8 cellular contexts compared by ENCODE assay signal in genomic region chr1:53949023-53949611, GRCh38. TPM values are rescaled to one million over a fixed set of nuclear protein-coding genes. Genes with fewer than 3 reads are reported as not detected.
DNase-seq lines count a peak whose midpoint lies in the region; ATAC-seq, FAIRE-seq and TF ChIP-seq lines count a peak whose summit lies in the region.

No MANE protein-coding gene starts in this region.

- TF ChIP-seq CTCF in HepG2 (CRISPR knock-in tag; IDR thresholded peaks at IDR 0.05) = peak; percentile 82

- POLR2A ChIA-PET in HepG2 (lab: Yijun Ruan, JAX) = interaction anchor here (1.1 to 1.7 kb wide), 2 partner anchors 10 to 89 kb away, joined by 3 to 4 read pairs; no protein-coding TSS in a partner anchor

- no TSS peak for BruUV-seq in HepG2 (replicated peaks; lab: Mats Ljungman, UMichigan)

- peak; percentile 37 for FAIRE-seq in HepG2 (lab: Jason Lieb, UNC)

- TF ChIP-seq RAD21 in HepG2 (CRISPR knock-in tag; IDR thresholded peaks at IDR 0.05) = peak; percentile 78

- 0 out of 2 replicates have a peak, but pooled peaks cover 4% of the 10 kb centered on the region for H4K20me1 ChIP-seq in HepG2 (ENCODE audit: insufficient read depth, low read length)

- ATAC-seq in HepG2 (no peak), HG02884 (IDR thresholded peaks at IDR 0.05; ENCODE audit: unreplicated experiment) (no peak)

- CTCF ChIA-PET in HepG2 (lab: Yijun Ruan, JAX; ENCODE audit: low intra/inter-chr PET ratio, low total read pairs) = interaction anchor here (0.7 to 4.2 kb wide), 5 partner anchors 10 to 133 kb away, joined by 3 to 53 read pairs (median 6); no protein-coding TSS in a partner anchor

- H3K27ac ChIP-seq in HepG2 (ENCODE audit: extremely low read length, insufficient read depth, low read length) = no peak overlapping the region

- H3K4me3 ChIP-seq in adipocyte (ENCODE audit: low read length) (no peak overlapping the region), HepG2 (replicated peaks in 1 of 3; ENCODE audit: insufficient read depth in 1 of 3, low read depth in 2 of 3, low read length in 3 of 3) (no peak overlapping the region)

- H3K9me3 ChIP-seq in adipocyte (ENCODE audit: control insufficient read depth, low read length) = no peaks in the 10 kb centered on the region
- no peaks in the 10 kb centered on the region for H3K9me3 ChIP-seq in HepG2 (ENCODE audit: low read length)

- H3K36me3 ChIP-seq in adipocyte (ENCODE audit: control insufficient read depth, insufficient read depth, low read length, severe bottlenecking) = peaks cover 18% of the 10 kb centered on the region
- H3K36me3 ChIP-seq in HepG2 (replicated peaks in 1 of 2; ENCODE audit: control insufficient read depth in 1 of 2, insufficient read depth in 2 of 2, low read length in 2 of 2) = peaks cover 11 to 34% of the 10 kb centered on the region in 2 experiments

- no peak overlapping the region for H3K4me2 ChIP-seq in HepG2 (ENCODE audit: low read depth, low read length)

- DNase-seq in A172 (ENCODE audit: low spot score) (peak; percentile 19), DMS114 treated with DMSO at 0.1 percent for 48 hours (lab: John Stamatoyannopoulos, UW; ENCODE audit: unreplicated experiment) (peak; percentile 39), NCI-H1092 (lab: John Stamatoyannopoulos, UW) (peak; percentile 9), adipocyte (ENCODE audit: low read depth) (peak; percentile 78), HepG2 (ENCODE audit: low spot score) (peak; percentile 65), HK-2 (ENCODE audit: unreplicated experiment) (no peak), occipital lobe (lab: John Stamatoyannopoulos, UW) (no peak)

- WGBS in HepG2 (ENCODE audit: low lambda C conversion rate) = 97% methylated on average over 3 of the region's 3 CpGs

- no peak overlapping the region for H2AFZ ChIP-seq in HepG2 (ENCODE audit: low read length)

- H3K9ac ChIP-seq in adipocyte (ENCODE audit: low read length) (no peak overlapping the region), HepG2 (ENCODE audit: insufficient read depth, low read depth, low read length) (no peak overlapping the region)

- H3K27me3 ChIP-seq in adipocyte (replicated peaks; ENCODE audit: control insufficient read depth, insufficient read depth, low read length) = no peaks in the 10 kb centered on the region
- no peaks in the 10 kb centered on the region; a peak in 1 of 5 replicates for H3K27me3 ChIP-seq in HepG2 (ENCODE audit: control insufficient read depth in 1 of 2, insufficient read depth in 2 of 2, low read length in 2 of 2)

- intact Hi-C loops in HepG2 (cut with micrococcal nuclease; ENCODE audit: unreplicated experiment) = loop anchor here (1.0 to 5.0 kb wide), 3 partner anchors 57 to 88 kb away; partner anchors contain the start of gene DIO1

- no peak for TF ChIP-seq POLR2A in HepG2 (IDR thresholded peaks at IDR 0.05; ENCODE audit: insufficient read depth in 1 of 2, low read depth in 2 of 2, low read length in 2 of 2)

- H3K4me1 ChIP-seq in adipocyte (ENCODE audit: control insufficient read depth, insufficient read depth, low read length) (peaks cover 23% of the 10 kb centered on the region), HepG2 (ENCODE audit: insufficient read depth, low read length) (peaks cover 54% of the 10 kb centered on the region)

- no peak for TF ChIP-seq EP300 in HepG2 (IDR thresholded peaks at IDR 0.05; ENCODE audit: low read depth in 2 of 2, low read length in 2 of 2)
- no peak for TF ChIP-seq EP300 in HepG2 (CRISPR knock-in tag; IDR thresholded peaks at IDR 0.05; ENCODE audit: borderline replicate concordance)

- in situ Hi-C loops in HepG2 (cut with HindIII; ENCODE audit: extremely low pct_ligation_motif_present, low pct_unique_long_range_greater_than_20kb) = no loop called here

- peaks cover 47% of the 10 kb centered on the region for H3K79me2 ChIP-seq in HepG2 (ENCODE audit: insufficient read depth, low read length)

RNA-seq across cellular contexts. Expression of gene LRRC42, which starts 3.0 kb away (rescaled TPM):
- 64.2 and 79.8 TPM in 2 replicates for total RNA-seq in A172 (2014; rRNA removed; shearing (Covaris generic))
- 43.6 and 55.1 TPM in 2 replicates for total RNA-seq in HepG2 (2016; rRNA removed; fragmentation: Illumina TruSeq; extraction: Trizol)
- 14.7 and 15.5 TPM in 2 replicates for total RNA-seq in HepG2 (2016; cell fraction: cytosol; rRNA removed; fragmentation: Illumina TruSeq; extraction: Trizol; ENCODE audit: low read depth)
- 40.9 and 54.9 TPM in 2 replicates for total RNA-seq in HepG2 (2016; cell fraction: insoluble cytoplasmic fraction; rRNA removed; fragmentation: Illumina TruSeq; extraction: Trizol)
- total RNA-seq in HepG2 (2016; cell fraction: membrane; rRNA removed; fragmentation: Illumina TruSeq; extraction: Trizol) = 28.8 and 31.5 TPM in 2 replicates
- total RNA-seq in HepG2 (2016; cell fraction: nucleus; rRNA removed; fragmentation: Illumina TruSeq; extraction: Trizol) = 19.6 and 22.9 TPM in 2 replicates
- 27.2 and 30.6 TPM in 2 replicates for polyA plus RNA-seq in HepG2 (2011; rRNA removed)
- 23.7 and 24.0 TPM in 2 replicates for polyA plus RNA-seq in HepG2 (2011; cell fraction: cytosol; rRNA removed)
- 13.2 and 13.6 TPM in 2 replicates for polyA plus RNA-seq in HepG2 (2011; cell fraction: nucleus; rRNA removed)
- polyA plus RNA-seq in HepG2 (2012) = 30.5 and 31.4 TPM in 2 replicates
- 14.5 and 16.9 TPM in 2 replicates for polyA plus RNA-seq in HepG2 (2016; cell fraction: cytosol; fragmentation: Illumina TruSeq; extraction: Trizol; ENCODE audit: low read depth)
- polyA plus RNA-seq in HepG2 (2016; cell fraction: insoluble cytoplasmic fraction; fragmentation: Illumina TruSeq; extraction: Trizol; ENCODE audit: low read depth) = 56.4 and 59.0 TPM in 2 replicates
- polyA plus RNA-seq in HepG2 (2016; cell fraction: membrane; fragmentation: Illumina TruSeq; extraction: Trizol; ENCODE audit: low read depth) = 20.2 and 21.5 TPM in 2 replicates
- polyA plus RNA-seq in HepG2 (2016; cell fraction: nucleus; fragmentation: Illumina TruSeq; extraction: Trizol; ENCODE audit: insufficient read depth, low read depth) = 33.1 and 36.6 TPM in 2 replicates
- 18.6 and 20.1 TPM in 2 replicates for polyA minus RNA-seq in HepG2 (2011; rRNA and poly(A)+ RNA removed; ENCODE audit: low replicate concordance)
- polyA minus RNA-seq in HepG2 (2011; cell fraction: cytosol; rRNA and poly(A)+ RNA removed) = 18.0 and 23.7 TPM in 2 replicates
- polyA minus RNA-seq in HepG2 (2011; cell fraction: nucleus; rRNA and poly(A)+ RNA removed) = 8.9 and 14.4 TPM in 2 replicates
- total RNA-seq in occipital lobe = 23.1 TPM

RNA-seq across cellular contexts. Expression of gene IFT25, which starts 3.6 kb away (rescaled TPM):
- 48.2 and 69.7 TPM in 2 replicates for total RNA-seq in A172 (2014; rRNA removed; shearing (Covaris generic))
- total RNA-seq in HepG2 (2016; rRNA removed; fragmentation: Illumina TruSeq; extraction: Trizol) = 48.0 and 52.8 TPM in 2 replicates
- 24.1 and 25.2 TPM in 2 replicates for total RNA-seq in HepG2 (2016; cell fraction: cytosol; rRNA removed; fragmentation: Illumina TruSeq; extraction: Trizol; ENCODE audit: low read depth)
- total RNA-seq in HepG2 (2016; cell fraction: insoluble cytoplasmic fraction; rRNA removed; fragmentation: Illumina TruSeq; extraction: Trizol) = 51.0 and 53.3 TPM in 2 replicates
- total RNA-seq in HepG2 (2016; cell fraction: membrane; rRNA removed; fragmentation: Illumina TruSeq; extraction: Trizol) = 25.7 and 27.9 TPM in 2 replicates
- total RNA-seq in HepG2 (2016; cell fraction: nucleus; rRNA removed; fragmentation: Illumina TruSeq; extraction: Trizol) = 33.4 and 40.9 TPM in 2 replicates
- 12.7 and 19.7 TPM in 2 replicates for polyA plus RNA-seq in HepG2 (2011; rRNA removed)
- polyA plus RNA-seq in HepG2 (2011; cell fraction: cytosol; rRNA removed) = 6.7 and 7.6 TPM in 2 replicates
- polyA plus RNA-seq in HepG2 (2011; cell fraction: nucleus; rRNA removed) = 9.1 and 12.2 TPM in 2 replicates
- polyA plus RNA-seq in HepG2 (2012) = 14.1 and 30.4 TPM in 2 replicates
- polyA plus RNA-seq in HepG2 (2016; cell fraction: cytosol; fragmentation: Illumina TruSeq; extraction: Trizol; ENCODE audit: low read depth) = 34.6 and 42.0 TPM in 2 replicates
- polyA plus RNA-seq in HepG2 (2016; cell fraction: insoluble cytoplasmic fraction; fragmentation: Illumina TruSeq; extraction: Trizol; ENCODE audit: low read depth) = 68.1 and 73.1 TPM in 2 replicates
- 29.4 and 29.9 TPM in 2 replicates for polyA plus RNA-seq in HepG2 (2016; cell fraction: membrane; fragmentation: Illumina TruSeq; extraction: Trizol; ENCODE audit: low read depth)
- polyA plus RNA-seq in HepG2 (2016; cell fraction: nucleus; fragmentation: Illumina TruSeq; extraction: Trizol; ENCODE audit: insufficient read depth, low read depth) = 50.9 and 56.0 TPM in 2 replicates
- 0.70 and 3.3 TPM in 2 replicates for polyA minus RNA-seq in HepG2 (2011; rRNA and poly(A)+ RNA removed; ENCODE audit: low replicate concordance)
- polyA minus RNA-seq in HepG2 (2011; cell fraction: cytosol; rRNA and poly(A)+ RNA removed) = 3.1 and 3.6 TPM in 2 replicates
- polyA minus RNA-seq in HepG2 (2011; cell fraction: nucleus; rRNA and poly(A)+ RNA removed) = 30.0 and 36.9 TPM in 2 replicates
- total RNA-seq in occipital lobe = 21.2 TPM

RNA-seq across cellular contexts. Expression of gene DIO1, which starts 55.1 kb away (rescaled TPM):
- total RNA-seq in A172 (2014; rRNA removed; shearing (Covaris generic)) = not detected in 2 replicates
- total RNA-seq in HepG2 (2016; rRNA removed; fragmentation: Illumina TruSeq; extraction: Trizol) (31.1 and 45.6 TPM in 2 replicates), occipital lobe (not detected)
- total RNA-seq in HepG2 (2016; cell fraction: cytosol; rRNA removed; fragmentation: Illumina TruSeq; extraction: Trizol; ENCODE audit: low read depth) = 6.5 and 7.5 TPM in 2 replicates
- total RNA-seq in HepG2 (2016; cell fraction: insoluble cytoplasmic fraction; rRNA removed; fragmentation: Illumina TruSeq; extraction: Trizol) = 32.5 and 46.6 TPM in 2 replicates
- 19.8 and 20.1 TPM in 2 replicates for total RNA-seq in HepG2 (2016; cell fraction: membrane; rRNA removed; fragmentation: Illumina TruSeq; extraction: Trizol)
- total RNA-seq in HepG2 (2016; cell fraction: nucleus; rRNA removed; fragmentation: Illumina TruSeq; extraction: Trizol) = 40.7 and 43.4 TPM in 2 replicates
- 13.5 and 16.3 TPM in 2 replicates for polyA plus RNA-seq in HepG2 (2011; rRNA removed)
- polyA plus RNA-seq in HepG2 (2011; cell fraction: cytosol; rRNA removed) = 11.0 and 14.6 TPM in 2 replicates
- polyA plus RNA-seq in HepG2 (2011; cell fraction: nucleus; rRNA removed) = 6.9 and 7.0 TPM in 2 replicates
- 8.0 and 13.8 TPM in 2 replicates for polyA plus RNA-seq in HepG2 (2012)
- 4.3 and 4.9 TPM in 2 replicates for polyA plus RNA-seq in HepG2 (2016; cell fraction: cytosol; fragmentation: Illumina TruSeq; extraction: Trizol; ENCODE audit: low read depth)
- polyA plus RNA-seq in HepG2 (2016; cell fraction: insoluble cytoplasmic fraction; fragmentation: Illumina TruSeq; extraction: Trizol; ENCODE audit: low read depth) = 27.2 and 29.7 TPM in 2 replicates
- polyA plus RNA-seq in HepG2 (2016; cell fraction: membrane; fragmentation: Illumina TruSeq; extraction: Trizol; ENCODE audit: low read depth) = 9.8 and 10.5 TPM in 2 replicates
- polyA plus RNA-seq in HepG2 (2016; cell fraction: nucleus; fragmentation: Illumina TruSeq; extraction: Trizol; ENCODE audit: insufficient read depth, low read depth) = 59.0 and 63.1 TPM in 2 replicates
- polyA minus RNA-seq in HepG2 (2011; rRNA and poly(A)+ RNA removed; ENCODE audit: low replicate concordance) = 20.1 TPM in 1 of 2 replicates, not detected in the other
- polyA minus RNA-seq in HepG2 (2011; cell fraction: cytosol; rRNA and poly(A)+ RNA removed) = 7.8 and 8.1 TPM in 2 replicates
- 13.6 and 13.8 TPM in 2 replicates for polyA minus RNA-seq in HepG2 (2011; cell fraction: nucleus; rRNA and poly(A)+ RNA removed)

RNA-seq across cellular contexts. Expression of gene YIPF1, which starts 59.5 kb away (rescaled TPM):
- 22.4 and 24.8 TPM in 2 replicates for total RNA-seq in A172 (2014; rRNA removed; shearing (Covaris generic))
- total RNA-seq in HepG2 (2016; rRNA removed; fragmentation: Illumina TruSeq; extraction: Trizol) (19.0 and 21.1 TPM in 2 replicates), occipital lobe (13.7 TPM)
- 7.5 and 9.3 TPM in 2 replicates for total RNA-seq in HepG2 (2016; cell fraction: cytosol; rRNA removed; fragmentation: Illumina TruSeq; extraction: Trizol; ENCODE audit: low read depth)
- total RNA-seq in HepG2 (2016; cell fraction: insoluble cytoplasmic fraction; rRNA removed; fragmentation: Illumina TruSeq; extraction: Trizol) = 18.1 and 18.6 TPM in 2 replicates
- 16.3 and 17.7 TPM in 2 replicates for total RNA-seq in HepG2 (2016; cell fraction: membrane; rRNA removed; fragmentation: Illumina TruSeq; extraction: Trizol)
- total RNA-seq in HepG2 (2016; cell fraction: nucleus; rRNA removed; fragmentation: Illumina TruSeq; extraction: Trizol) = 17.0 and 19.0 TPM in 2 replicates
- polyA plus RNA-seq in HepG2 (2011; rRNA removed) = 30.8 and 31.9 TPM in 2 replicates
- polyA plus RNA-seq in HepG2 (2011; cell fraction: cytosol; rRNA removed) = 23.5 and 33.7 TPM in 2 replicates
- polyA plus RNA-seq in HepG2 (2011; cell fraction: nucleus; rRNA removed) = 13.9 and 16.7 TPM in 2 replicates
- 13.4 and 20.3 TPM in 2 replicates for polyA plus RNA-seq in HepG2 (2012)
- polyA plus RNA-seq in HepG2 (2016; cell fraction: cytosol; fragmentation: Illumina TruSeq; extraction: Trizol; ENCODE audit: low read depth) = 7.9 and 13.0 TPM in 2 replicates
- polyA plus RNA-seq in HepG2 (2016; cell fraction: insoluble cytoplasmic fraction; fragmentation: Illumina TruSeq; extraction: Trizol; ENCODE audit: low read depth) = 20.3 and 20.4 TPM in 2 replicates
- 14.9 and 17.0 TPM in 2 replicates for polyA plus RNA-seq in HepG2 (2016; cell fraction: membrane; fragmentation: Illumina TruSeq; extraction: Trizol; ENCODE audit: low read depth)
- polyA plus RNA-seq in HepG2 (2016; cell fraction: nucleus; fragmentation: Illumina TruSeq; extraction: Trizol; ENCODE audit: insufficient read depth, low read depth) = 24.4 and 26.4 TPM in 2 replicates
- 26.9 and 28.2 TPM in 2 replicates for polyA minus RNA-seq in HepG2 (2011; rRNA and poly(A)+ RNA removed; ENCODE audit: low replicate concordance)
- 9.4 and 12.6 TPM in 2 replicates for polyA minus RNA-seq in HepG2 (2011; cell fraction: cytosol; rRNA and poly(A)+ RNA removed)
- polyA minus RNA-seq in HepG2 (2011; cell fraction: nucleus; rRNA and poly(A)+ RNA removed) = 10.3 and 15.3 TPM in 2 replicates

Comparison
In these comparisons a context has a peak if more than half of its experiments do, and no peak if none do; other contexts are left out.
1. DNase-seq: peak in A172 (single experiment), DMS114 treated with DMSO at 0.1 percent for 48 hours (single experiment), NCI-H1092 (single experiment), adipocyte (single experiment) and HepG2 (single experiment); none in HK-2 (single experiment) and occipital lobe (single experiment).